In genomic region chr18:9897129-9897528, GRCh38 we compare ENCODE assay signal across 30 cellular contexts. TPM values are rescaled to one million over a fixed set of nuclear protein-coding genes. Genes with fewer than 3 reads are reported as not detected.
"Had no signal": no experiment of that assay in that cellular context is flagged by ENCODE, and none has a peak within 500 bp of the region (broad histone marks: within the 10 kb centered on the region; RNA-seq: fewer than 3 reads in every experiment).

No MANE protein-coding gene starts in this region.

- H3K9me3 ChIP-seq: ascending aorta, breast epithelium, colonic mucosa, gastrocnemius medialis, heart left ventricle had no signal

- H3K9me3 Mint-ChIP-seq: activated CD4-positive, alpha-beta memory T cell treated with anti-CD3 and anti-CD28 coated beads, Interleukin-2, amount 10 ng/mL, durations not matched to agents 7 days and 5 days; activated CD4-positive, alpha-beta T cell treated with anti-CD3 and anti-CD28 coated beads, Interleukin-2, amount 10 ng/mL, durations not matched to agents 7 days and 5 days; activated naive CD4-positive, alpha-beta T cell treated with anti-CD3 and anti-CD28 coated beads, Interleukin-2, amount 10 ng/mL, durations not matched to agents 7 days and 5 days; activated naive CD4-positive, alpha-beta T cell treated with anti-CD3 and anti-CD28 coated beads, Interleukin-2, amount 50 U/mL, for 72 hours; activated naive CD8-positive, alpha-beta T cell treated with anti-CD3 and anti-CD28 coated beads, Interleukin-2, amount 10 ng/mL, durations not matched to agents 7 days and 5 days; activated T-cell treated with anti-CD3 and anti-CD28 coated beads, Interleukin-2, amount 50 U/mL, for 24 hours; activated T-cell treated with anti-CD3 and anti-CD28 coated beads, Interleukin-2, amount 50 U/mL, for 72 hours; brain had no signal

- ATAC-seq: activated naive CD4-positive, alpha-beta T cell treated with anti-CD3 and anti-CD28 coated beads, Interleukin-2, amount 50 U/mL, for 72 hours; activated T-cell treated with anti-CD3 and anti-CD28 coated beads, Interleukin-2, amount 50 U/mL, for 72 hours; esophagus mucosa; foreskin keratinocyte; gastrocnemius medialis; heart left ventricle had no signal

- H3K4me1 Mint-ChIP-seq: brain had no signal

- H3K4me1 ChIP-seq: ascending aorta, breast epithelium, colonic mucosa, gastrocnemius medialis, heart left ventricle had no signal

- H3K27me3 ChIP-seq: ascending aorta, breast epithelium, cardiac muscle cell, colonic mucosa, foreskin keratinocyte, gastrocnemius medialis, heart left ventricle had no signal

- DNase-seq: activated CD4-positive, alpha-beta memory T cell treated with anti-CD3 and anti-CD28 coated beads, Interleukin-2, amount 10 ng/mL, durations not matched to agents 7 days and 5 days; activated CD4-positive, alpha-beta T cell treated with anti-CD3 and anti-CD28 coated beads for 1 hour; activated CD4-positive, alpha-beta T cell treated with anti-CD3 and anti-CD28 coated beads for 4 hours; activated CD4-positive, alpha-beta T cell treated with anti-CD3 and anti-CD28 coated beads, Interleukin-2, amount 10 ng/mL, durations not matched to agents 7 days and 5 days; activated CD4-positive, alpha-beta T cell treated with anti-CD3 and anti-CD28 coated beads, Interleukin-2, amount 50 U/mL, for 4 hours; activated CD8-positive, alpha-beta memory T cell treated with anti-CD3 and anti-CD28 coated beads, Interleukin-2, amount 50 U/mL, for 48 hours; activated gamma-delta T cell; activated naive CD4-positive, alpha-beta T cell; activated naive CD4-positive, alpha-beta T cell treated with anti-CD3 and anti-CD28 coated beads, Interleukin-2, amount 10 ng/mL, durations not matched to agents 7 days and 5 days; activated naive CD8-positive, alpha-beta T cell treated with anti-CD3 and anti-CD28 coated beads, Interleukin-2, amount 10 ng/mL, durations not matched to agents 7 days and 5 days; activated T-cell treated with anti-CD3 and anti-CD28 coated beads for 4 hours; activated T-cell treated with anti-CD3 and anti-CD28 coated beads, Interleukin-2, amount 50 U/mL, for 24 hours; activated T-cell treated with anti-CD3 and anti-CD28 coated beads, Interleukin-2, amount 50 U/mL, for 72 hours; central memory CD4-positive, alpha-beta T cell; cerebellar nuclear complex; colonic mucosa; effector CD8-positive, alpha-beta T cell; foreskin keratinocyte; gastrocnemius medialis; glutamatergic neuron; heart left ventricle; T-helper 2 cell had no signal

- H3K27ac Mint-ChIP-seq: activated CD4-positive, alpha-beta memory T cell treated with anti-CD3 and anti-CD28 coated beads, Interleukin-2, amount 10 ng/mL, durations not matched to agents 7 days and 5 days; activated CD4-positive, alpha-beta T cell treated with anti-CD3 and anti-CD28 coated beads, Interleukin-2, amount 10 ng/mL, durations not matched to agents 7 days and 5 days; activated naive CD4-positive, alpha-beta T cell treated with anti-CD3 and anti-CD28 coated beads, Interleukin-2, amount 10 ng/mL, durations not matched to agents 7 days and 5 days; activated naive CD4-positive, alpha-beta T cell treated with anti-CD3 and anti-CD28 coated beads, Interleukin-2, amount 50 U/mL, for 72 hours; activated naive CD8-positive, alpha-beta T cell treated with anti-CD3 and anti-CD28 coated beads, Interleukin-2, amount 10 ng/mL, durations not matched to agents 7 days and 5 days; activated T-cell treated with anti-CD3 and anti-CD28 coated beads, Interleukin-2, amount 50 U/mL, for 24 hours; activated T-cell treated with anti-CD3 and anti-CD28 coated beads, Interleukin-2, amount 50 U/mL, for 72 hours; brain had no signal

- H3K4me3 ChIP-seq: ascending aorta, breast epithelium, cardiac muscle cell, colonic mucosa, gastrocnemius medialis, heart left ventricle had no signal

- H3K36me3 Mint-ChIP-seq: activated naive CD4-positive, alpha-beta T cell treated with anti-CD3 and anti-CD28 coated beads, Interleukin-2, amount 10 ng/mL, durations not matched to agents 7 days and 5 days; activated naive CD4-positive, alpha-beta T cell treated with anti-CD3 and anti-CD28 coated beads, Interleukin-2, amount 50 U/mL, for 72 hours; activated naive CD8-positive, alpha-beta T cell treated with anti-CD3 and anti-CD28 coated beads, Interleukin-2, amount 10 ng/mL, durations not matched to agents 7 days and 5 days; brain had no signal

- H3K27ac ChIP-seq: ascending aorta, breast epithelium, cardiac muscle cell, colonic mucosa, foreskin keratinocyte, gastrocnemius medialis, heart left ventricle had no signal

- H3K36me3 ChIP-seq: ascending aorta, breast epithelium, cardiac muscle cell, colonic mucosa, gastrocnemius medialis, heart left ventricle had no signal

- H3K27me3 Mint-ChIP-seq: activated CD4-positive, alpha-beta memory T cell treated with anti-CD3 and anti-CD28 coated beads, Interleukin-2, amount 10 ng/mL, durations not matched to agents 7 days and 5 days; activated CD4-positive, alpha-beta T cell treated with anti-CD3 and anti-CD28 coated beads, Interleukin-2, amount 10 ng/mL, durations not matched to agents 7 days and 5 days; activated naive CD4-positive, alpha-beta T cell treated with anti-CD3 and anti-CD28 coated beads, Interleukin-2, amount 10 ng/mL, durations not matched to agents 7 days and 5 days; activated naive CD8-positive, alpha-beta T cell treated with anti-CD3 and anti-CD28 coated beads, Interleukin-2, amount 10 ng/mL, durations not matched to agents 7 days and 5 days; activated T-cell treated with anti-CD3 and anti-CD28 coated beads, Interleukin-2, amount 50 U/mL, for 24 hours; brain had no signal

- H3K4me3 Mint-ChIP-seq: activated CD4-positive, alpha-beta memory T cell treated with anti-CD3 and anti-CD28 coated beads, Interleukin-2, amount 10 ng/mL, durations not matched to agents 7 days and 5 days; activated CD4-positive, alpha-beta T cell treated with anti-CD3 and anti-CD28 coated beads, Interleukin-2, amount 10 ng/mL, durations not matched to agents 7 days and 5 days; activated naive CD4-positive, alpha-beta T cell treated with anti-CD3 and anti-CD28 coated beads, Interleukin-2, amount 10 ng/mL, durations not matched to agents 7 days and 5 days; activated naive CD8-positive, alpha-beta T cell treated with anti-CD3 and anti-CD28 coated beads, Interleukin-2, amount 10 ng/mL, durations not matched to agents 7 days and 5 days; activated T-cell treated with anti-CD3 and anti-CD28 coated beads, Interleukin-2, amount 50 U/mL, for 24 hours; activated T-cell treated with anti-CD3 and anti-CD28 coated beads, Interleukin-2, amount 50 U/mL, for 72 hours; brain had no signal

RNA-seq across cellular contexts. Expression of gene TXNDC2, which starts 11.4 kb away (rescaled TPM):
- total RNA-seq: activated CD4-positive, alpha-beta T cell treated with anti-CD3 and anti-CD28 coated beads, Interleukin-2, amount 10 ng/mL, durations not matched to agents 7 days and 5 days; activated naive CD4-positive, alpha-beta T cell treated with anti-CD3 and anti-CD28 coated beads, Interleukin-2, amount 50 U/mL, for 72 hours; activated naive CD8-positive, alpha-beta T cell treated with anti-CD3 and anti-CD28 coated beads, Interleukin-2, amount 10 ng/mL, durations not matched to agents 7 days and 5 days; activated T-cell treated with anti-CD3 and anti-CD28 coated beads, Interleukin-2, amount 50 U/mL, for 72 hours; ascending aorta; cardiac muscle cell; colonic mucosa; epithelial cell of proximal tubule; esophagus mucosa; foreskin keratinocyte; gastrocnemius medialis; heart left ventricle; T-helper 1 cell treated with Interleukin-12 subunit alpha and Interleukin-12 subunit beta and Interleukin-4 antibody, amounts not matched to agents 30 ng/mL and 1 ng/mL, for 36 hours had no signal
- polyA plus RNA-seq: cardiac muscle cell had no signal
